In the genomic region with DNA sequence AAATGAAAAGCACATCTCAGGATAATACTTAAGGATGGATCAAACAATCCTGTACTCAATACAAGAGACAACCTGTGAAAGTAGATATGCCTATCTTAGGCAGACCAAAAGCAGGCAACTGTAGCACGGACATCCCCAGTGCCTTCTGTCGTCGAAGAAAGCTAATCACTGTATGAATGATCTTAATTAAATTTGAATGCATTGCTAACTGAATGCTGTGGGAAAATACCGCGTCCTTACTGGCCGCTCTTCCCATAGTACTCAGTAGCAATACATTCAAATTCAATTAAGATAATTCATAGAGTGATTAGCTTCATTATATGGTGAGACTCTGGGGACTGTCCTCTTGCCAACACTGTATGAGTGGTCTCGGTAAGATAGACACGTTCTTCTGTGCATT, we compare ENCODE assay signal across 14 cellular contexts.
DNase-seq lines count a peak whose midpoint lies in the region; ATAC-seq and TF ChIP-seq lines count a peak whose summit lies in the region.
"Had no signal": no experiment of that assay in that cellular context is flagged by ENCODE, and none has a peak within 500 bp of the region (broad histone marks: within the 10 kb centered on the region; RNA-seq: fewer than 3 reads in every experiment).

No MANE protein-coding gene starts in this region.

- H3K36me3 ChIP-seq in lower lobe of right lung (no peaks in the 10 kb centered on the region), vagina (no peaks in the 10 kb centered on the region), SK-N-SH (replicated peaks in 1 of 2; ENCODE audit: control insufficient read depth in 1 of 2, insufficient read depth in 2 of 2, low read length in 1 of 2) (no peaks in the 10 kb centered on the region)
- H3K36me3 ChIP-seq: upper lobe of left lung, WERI-Rb-1 had no signal

- H3K4me3 ChIP-seq in lower lobe of right lung (peak overlapping the region; percentile 33), vagina (peak overlapping the region in 1 of 2 donors; percentile 9), SK-N-SH (ENCODE audit: low read depth in 2 of 2, low read length in 1 of 2) (no peak overlapping the region)
- H3K4me3 ChIP-seq: psoas muscle had no signal

- WGBS in SK-N-SH (ENCODE audit: low lambda C conversion rate) = 90% methylated on average over 8 of the region's 8 CpGs

- no peak overlapping the region for H3K9ac ChIP-seq in SK-N-SH

- no peak for TF ChIP-seq EP300 in SK-N-SH (IDR thresholded peaks at IDR 0.05; ENCODE audit: borderline replicate concordance in 1 of 2, low read depth in 1 of 2, low read length in 1 of 2)

- TF ChIP-seq CTCF in lower lobe of right lung (IDR thresholded peaks at IDR 0.05) (no peak), vagina (IDR thresholded peaks at IDR 0.05) (no peak), SK-N-SH (IDR thresholded peaks at IDR 0.05) (no peak), HFFc6 (IDR thresholded peaks at IDR 0.05) (no peak)

- H3K9me3 Mint-ChIP-seq in activated CD4-positive, alpha-beta memory T cell treated with anti-CD3 and anti-CD28 coated beads, Interleukin-2, amount 10 ng/mL, durations not matched to agents 7 days and 5 days = no peaks in the 10 kb centered on the region
- H3K9me3 Mint-ChIP-seq in HFFc6 = no peaks in the 10 kb centered on the region
- H3K9me3 Mint-ChIP-seq: H9 had no signal

- POLR2A ChIA-PET in activated CD4-positive, alpha-beta memory T cell treated with anti-CD3 and anti-CD28 coated beads, Interleukin-2, amount 10 ng/mL, durations not matched to agents 7 days and 5 days (lab: Charles Lee) = interaction anchor here (0.9 to 19.5 kb wide), 13 partner anchors 8 to 97 kb away, joined by 3 to 546 read pairs (median 16); a partner anchor contains a TSS
- POLR2A ChIA-PET in SK-N-SH (lab: Yijun Ruan, JAX) = no interaction called here

- no peaks in the 10 kb centered on the region for H3K9me2 ChIP-seq in SK-N-SH

- H3K4me1 Mint-ChIP-seq in activated CD4-positive, alpha-beta memory T cell treated with anti-CD3 and anti-CD28 coated beads, Interleukin-2, amount 10 ng/mL, durations not matched to agents 7 days and 5 days = peaks cover 69% of the 10 kb centered on the region
- peaks cover 71% of the 10 kb centered on the region for H3K4me1 Mint-ChIP-seq in HFFc6 (ENCODE audit: low read depth)

- H3K4me1 ChIP-seq in lower lobe of right lung = peaks cover 11% of the 10 kb centered on the region
- H3K4me1 ChIP-seq in vagina = peaks cover 38% of the 10 kb centered on the region
- peaks cover 0 to 25% of the 10 kb centered on the region in 2 experiments; a peak in 3 of 4 replicates for H3K4me1 ChIP-seq in SK-N-SH (ENCODE audit: control insufficient read depth in 1 of 2, insufficient read depth in 2 of 2, low read depth in 1 of 2, low read length in 1 of 2)
- H3K4me1 ChIP-seq: psoas muscle had no signal

- peak; percentile 37 for DNase-seq in stimulated activated CD4-positive, alpha-beta T cell treated with anti-CD3 and anti-CD28 coated beads, Interleukin-4, amount 100 ng/mL, for 24 hours
- no peak for DNase-seq in stimulated activated CD4-positive, alpha-beta T cell treated with anti-CD3 and anti-CD28 coated beads, Interleukin-12 subunit alpha, Interleukin-12 subunit beta, amount 100 ng/mL, for 4 hours
- DNase-seq in activated CD4-positive, alpha-beta memory T cell treated with anti-CD3 and anti-CD28 coated beads, Interleukin-2, amount 10 ng/mL, durations not matched to agents 7 days and 5 days = no peak
- no peak for DNase-seq in lower lobe of right lung
- DNase-seq in vagina (ENCODE audit: extremely low spot score in 2 of 2) = no peak
- DNase-seq in SK-N-SH = no peak
- DNase-seq in HFFc6 = no peak
- DNase-seq: amniotic stem cell, H9, mesenchymal stem cell, psoas muscle, upper lobe of left lung, WERI-Rb-1 had no signal

- no peaks in the 10 kb centered on the region for H4K20me1 ChIP-seq in SK-N-SH (ENCODE audit: insufficient read depth)

- CTCF ChIA-PET in activated CD4-positive, alpha-beta memory T cell treated with anti-CD3 and anti-CD28 coated beads, Interleukin-2, amount 10 ng/mL, durations not matched to agents 7 days and 5 days (lab: Charles Lee) = interaction anchor here (1.0 to 3.9 kb wide), 4 partner anchors 9 to 57 kb away, joined by 4 to 22 read pairs (median 9); no protein-coding TSS in a partner anchor
- CTCF ChIA-PET in SK-N-SH (lab: Yijun Ruan, JAX) = no interaction called here

- ATAC-seq in lower lobe of right lung (no peak), GM18861 (IDR thresholded peaks at IDR 0.05; ENCODE audit: unreplicated experiment) (no peak)
- ATAC-seq: psoas muscle had no signal

- H3K27ac ChIP-seq in lower lobe of right lung = no peak overlapping the region
- H3K27ac ChIP-seq in vagina = peak overlapping the region; percentile 20
- no peak overlapping the region for H3K27ac ChIP-seq in SK-N-SH (ENCODE audit: low read depth in 2 of 2, low read length in 1 of 2)
- H3K27ac ChIP-seq: psoas muscle, WERI-Rb-1 had no signal

- H2AFZ ChIP-seq in SK-N-SH (ENCODE audit: low read depth) = no peak overlapping the region

- no peak for TF ChIP-seq RAD21 in SK-N-SH (IDR thresholded peaks at IDR 0.05; ENCODE audit: low read length)

- H3K27me3 Mint-ChIP-seq in activated CD4-positive, alpha-beta memory T cell treated with anti-CD3 and anti-CD28 coated beads, Interleukin-2, amount 10 ng/mL, durations not matched to agents 7 days and 5 days = no peaks in the 10 kb centered on the region
- H3K27me3 Mint-ChIP-seq in HFFc6 (ENCODE audit: insufficient read depth) = no peaks in the 10 kb centered on the region; the same call in 1 of the 2 replicates

- H3K27ac Mint-ChIP-seq in activated CD4-positive, alpha-beta memory T cell treated with anti-CD3 and anti-CD28 coated beads, Interleukin-2, amount 10 ng/mL, durations not matched to agents 7 days and 5 days = peak overlapping the region; percentile 94
- H3K27ac Mint-ChIP-seq in HFFc6 = no peak overlapping the region
- H3K27ac Mint-ChIP-seq: H9 had no signal

- peak overlapping the region; percentile 87 for H3K4me3 Mint-ChIP-seq in activated CD4-positive, alpha-beta memory T cell treated with anti-CD3 and anti-CD28 coated beads, Interleukin-2, amount 10 ng/mL, durations not matched to agents 7 days and 5 days
- H3K4me3 Mint-ChIP-seq in HFFc6 = no peak overlapping the region
- H3K4me3 Mint-ChIP-seq: H9 had no signal

- H3K4me2 ChIP-seq in SK-N-SH = no peak overlapping the region

- peaks cover 52% of the 10 kb centered on the region for H3K79me2 ChIP-seq in SK-N-SH (ENCODE audit: insufficient read depth)

- peaks cover 30% of the 10 kb centered on the region for H3F3A ChIP-seq in SK-N-SH (replicated peaks; ENCODE audit: insufficient read depth)

- H3K9me3 ChIP-seq in lower lobe of right lung = no peaks in the 10 kb centered on the region
- no peaks in the 10 kb centered on the region for H3K9me3 ChIP-seq in vagina
- no peaks in the 10 kb centered on the region for H3K9me3 ChIP-seq in SK-N-SH
- H3K9me3 ChIP-seq: psoas muscle, upper lobe of left lung had no signal

- intact Hi-C loops in lower lobe of right lung (cut with DNase I) (no loop called here), vagina (cut with DNase I) (no loop called here)

- H3K27me3 ChIP-seq in lower lobe of right lung (ENCODE audit: low read depth) = no peaks in the 10 kb centered on the region
- H3K27me3 ChIP-seq in vagina = no peaks in the 10 kb centered on the region
- no peaks in the 10 kb centered on the region for H3K27me3 ChIP-seq in SK-N-SH (ENCODE audit: insufficient read depth)
- H3K27me3 ChIP-seq: upper lobe of left lung had no signal

- no peak for TF ChIP-seq POLR2A in vagina (IDR thresholded peaks at IDR 0.05)

- peaks cover 63% of the 10 kb centered on the region for H3K36me3 Mint-ChIP-seq in activated CD4-positive, alpha-beta memory T cell treated with anti-CD3 and anti-CD28 coated beads, Interleukin-2, amount 10 ng/mL, durations not matched to agents 7 days and 5 days (ENCODE audit: low read depth)
- peaks cover 38% of the 10 kb centered on the region for H3K36me3 Mint-ChIP-seq in HFFc6 (ENCODE audit: low read depth)

TF ChIP-seq in SK-N-SH, 30 proteins besides CTCF, POLR2A, EP300 and RAD21:
- no peak for TF ChIP-seq YY1 (IDR thresholded peaks at IDR 0.05; ENCODE audit: low read depth)
- TF ChIP-seq, protein P1, sequence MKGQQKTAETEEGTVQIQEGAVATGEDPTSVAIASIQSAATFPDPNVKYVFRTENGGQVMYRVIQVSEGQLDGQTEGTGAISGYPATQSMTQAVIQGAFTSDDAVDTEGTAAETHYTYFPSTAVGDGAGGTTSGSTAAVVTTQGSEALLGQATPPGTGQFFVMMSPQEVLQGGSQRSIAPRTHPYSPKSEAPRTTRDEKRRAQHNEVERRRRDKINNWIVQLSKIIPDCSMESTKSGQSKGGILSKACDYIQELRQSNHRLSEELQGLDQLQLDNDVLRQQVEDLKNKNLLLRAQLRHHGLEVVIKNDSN (IDR thresholded peaks at IDR 0.05; ENCODE audit: borderline replicate concordance, low read depth) = no peak
- no peak for TF ChIP-seq EZH2phosphoT487 (IDR thresholded peaks at IDR 0.05; ENCODE audit: borderline replicate concordance, low read depth)
- no peak for TF ChIP-seq NRF1 (IDR thresholded peaks at IDR 0.05; ENCODE audit: low read depth, low read length)
